In genomic region chr11:69232821-69233760, GRCh38 we compare ENCODE assay signal across 14 cellular contexts.
A peak's percentile ranks its signal among the peaks of the same experiment; 100 is the strongest.
DNase-seq lines count a peak whose midpoint lies in the region; ATAC-seq and TF ChIP-seq lines count a peak whose summit lies in the region.
"Had no signal": no experiment of that assay in that cellular context is flagged by ENCODE, and none has a peak within 500 bp of the region (broad histone marks: within the 10 kb centered on the region; RNA-seq: fewer than 3 reads in every experiment).

No MANE protein-coding gene starts in this region.

- H3K4me1 ChIP-seq in vagina = no peaks in the 10 kb centered on the region
- H3K4me1 ChIP-seq: HAP-1 had no signal

- no peaks in the 10 kb centered on the region for H3K9me3 ChIP-seq in vagina
- H3K9me3 ChIP-seq: HAP-1 had no signal

- peak; percentile 20 for DNase-seq in activated T-cell treated with anti-CD3 and anti-CD28 coated beads, Interleukin-2, amount 50 U/mL, for 24 hours
- no peak for DNase-seq in activated T-cell treated with anti-CD3 and anti-CD28 coated beads, Interleukin-2, amount 50 U/mL, for 1 hour
- DNase-seq in left lobe of liver (ENCODE audit: low spot score) (peak; percentile 10), sciatic nerve (ENCODE audit: low spot score) (peak; percentile 37), vagina (ENCODE audit: extremely low spot score in 2 of 2) (peak; percentile 65 to 88), NCI-H2227 (lab: John Stamatoyannopoulos, UW; ENCODE audit: unreplicated experiment) (no peak), DMS53 treated with DMSO at 0.1 percent for 48 hours (lab: John Stamatoyannopoulos, UW; ENCODE audit: unreplicated experiment) (no peak)
- DNase-seq: DMS 273 treated with DMSO at 0.1 percent for 48 hours, MV-4-11, NCI-H1417 treated with DMSO at 0.1 percent for 48 hours, NCI-H2029 treated with DMSO at 0.1 percent for 48 hours had no signal

- no peak overlapping the region for H3K27ac ChIP-seq in vagina
- H3K27ac ChIP-seq: BLaER1 treated with 17β-estradiol and CSF1 and Interleukin-3, amounts not matched to agents 10 nM and 100 nM had no signal

- H3K4me3 ChIP-seq in vagina = no peak overlapping the region
- H3K4me3 ChIP-seq: BLaER1 treated with 17β-estradiol and CSF1 and Interleukin-3, amounts not matched to agents 10 nM and 100 nM; HAP-1 had no signal

- H3K4me1 Mint-ChIP-seq in activated T-cell treated with anti-CD3 and anti-CD28 coated beads, Interleukin-2, amount 50 U/mL, for 24 hours (ENCODE audit: low read depth) = peaks cover 5% of the 10 kb centered on the region

- TF ChIP-seq POLR2A in vagina (IDR thresholded peaks at IDR 0.05) (no peak), GM18505 (IDR thresholded peaks at IDR 0.05; ENCODE audit: borderline replicate concordance, extremely low read depth, insufficient read depth, insufficient read length) (no peak)

- H3K27me3 Mint-ChIP-seq in activated T-cell treated with anti-CD3 and anti-CD28 coated beads, Interleukin-2, amount 50 U/mL, for 24 hours = peaks cover 37% of the 10 kb centered on the region

- H3K36me3 Mint-ChIP-seq in activated T-cell treated with anti-CD3 and anti-CD28 coated beads, Interleukin-2, amount 50 U/mL, for 24 hours (ENCODE audit: low read depth) = no peaks in the 10 kb centered on the region

- intact Hi-C loops in sciatic nerve (cut with DNase I) (loop anchor here (5.0 kb wide), 1 partner anchor 1546 kb away; no protein-coding TSS in a partner anchor), vagina (cut with DNase I) (no loop called here)

- no peak for TF ChIP-seq CTCF in vagina (IDR thresholded peaks at IDR 0.05)

- no peaks in the 10 kb centered on the region for H3K36me3 ChIP-seq in vagina
- H3K36me3 ChIP-seq: BLaER1 treated with 17β-estradiol and CSF1 and Interleukin-3, amounts not matched to agents 10 nM and 100 nM; HAP-1 had no signal

- no peaks in the 10 kb centered on the region for H3K9me3 Mint-ChIP-seq in activated T-cell treated with anti-CD3 and anti-CD28 coated beads, Interleukin-2, amount 50 U/mL, for 24 hours

- no peaks in the 10 kb centered on the region for H3K27me3 ChIP-seq in vagina
- H3K27me3 ChIP-seq: BLaER1 treated with 17β-estradiol and CSF1 and Interleukin-3, amounts not matched to agents 10 nM and 100 nM had no signal

- no peak overlapping the region for H3K27ac Mint-ChIP-seq in activated T-cell treated with anti-CD3 and anti-CD28 coated beads, Interleukin-2, amount 50 U/mL, for 24 hours

- ATAC-seq in left lobe of liver (no peak), sciatic nerve (no peak), GM18505 (IDR thresholded peaks at IDR 0.05; ENCODE audit: unreplicated experiment) (no peak)

- no peak overlapping the region for H3K4me3 Mint-ChIP-seq in activated T-cell treated with anti-CD3 and anti-CD28 coated beads, Interleukin-2, amount 50 U/mL, for 24 hours

Comparison
In these comparisons a context has a peak if more than half of its experiments do, and no peak if none do; other contexts are left out.
1. DNase-seq: peak in activated T-cell treated with anti-CD3 and anti-CD28 coated beads, Interleukin-2, amount 50 U/mL, for 24 hours (single experiment), left lobe of liver (single experiment), sciatic nerve (single experiment) and vagina (2 of 2); none in activated T-cell treated with anti-CD3 and anti-CD28 coated beads, Interleukin-2, amount 50 U/mL, for 1 hour (single experiment), NCI-H2227 (single experiment) and DMS53 treated with DMSO at 0.1 percent for 48 hours (single experiment).